Comparison of ENCODE assay signal across 16 cellular contexts in the genomic region with DNA sequence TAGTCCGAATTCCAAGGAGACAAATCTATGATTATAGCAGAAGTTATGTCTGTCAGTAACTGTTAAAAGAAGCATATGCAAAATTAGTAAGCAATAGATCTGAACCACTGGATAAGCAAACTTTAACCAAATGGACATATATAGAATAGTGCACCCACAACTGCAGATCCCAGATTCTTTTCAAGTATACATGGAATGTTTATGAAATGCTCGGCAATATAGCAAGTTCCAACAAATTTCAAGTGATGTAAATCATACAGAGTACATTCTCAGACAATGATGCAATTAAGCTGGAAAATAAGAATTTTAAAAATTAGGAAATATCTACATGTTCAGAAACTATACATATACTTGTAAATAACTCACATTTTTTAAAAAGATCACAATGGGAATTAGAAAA.
"Had no signal": no experiment of that assay in that cellular context is flagged by ENCODE, and none has a peak within 500 bp of the region (broad histone marks: within the 10 kb centered on the region; RNA-seq: fewer than 3 reads in every experiment).

No MANE protein-coding gene starts in this region.

- H3K4me3 ChIP-seq: heart left ventricle, left lung, sigmoid colon, suprapubic skin, upper lobe of left lung had no signal

- H3K27ac ChIP-seq: heart left ventricle, left lung, sigmoid colon, suprapubic skin, upper lobe of left lung had no signal

- DNase-seq: activated CD4-positive, alpha-beta T cell treated with anti-CD3 and anti-CD28 coated beads for 1 hour; activated CD4-positive, alpha-beta T cell treated with anti-CD3 and anti-CD28 coated beads, Interleukin-2, amount 50 U/mL, for 48 hours; activated gamma-delta T cell; activated T-cell treated with anti-CD3 and anti-CD28 coated beads, Interleukin-2, amount 50 U/mL, for 4 hours; aorta; central memory CD4-positive, alpha-beta T cell; heart left ventricle; left lung; mesendoderm; nephron progenitor cell; sigmoid colon; stimulated activated CD4-positive, alpha-beta T cell treated with anti-CD3 and anti-CD28 coated beads, Interleukin-4, amount 100 ng/mL, for 1 hour; stimulated activated CD8-positive, alpha-beta memory T cell treated with anti-CD3 and anti-CD28 coated beads, Interleukin-4, amount 100 ng/mL, for 48 hours; stimulated activated naive CD8-positive, alpha-beta T cell treated with anti-CD3 and anti-CD28 coated beads, Interleukin-15, Interleukin-2, amounts not matched to agents 100 U/mL and 50 U/mL, for 24 hours; upper lobe of left lung had no signal

- H3K27me3 ChIP-seq: heart left ventricle, left lung, sigmoid colon, suprapubic skin, upper lobe of left lung had no signal

- H3K9me3 ChIP-seq: sigmoid colon, suprapubic skin, upper lobe of left lung had no signal

- H3K36me3 ChIP-seq: heart left ventricle, left lung, sigmoid colon, suprapubic skin, upper lobe of left lung had no signal

- ATAC-seq: activated T-cell treated with anti-CD3 and anti-CD28 coated beads, Interleukin-2, amount 50 U/mL, for 4 hours; heart left ventricle; left lung; stimulated activated naive CD8-positive, alpha-beta T cell treated with anti-CD3 and anti-CD28 coated beads, Interleukin-15, Interleukin-2, amounts not matched to agents 100 U/mL and 50 U/mL, for 24 hours had no signal

- H3K4me1 ChIP-seq: sigmoid colon had no signal
